8 cellular contexts compared by ENCODE assay signal in the genomic region with DNA sequence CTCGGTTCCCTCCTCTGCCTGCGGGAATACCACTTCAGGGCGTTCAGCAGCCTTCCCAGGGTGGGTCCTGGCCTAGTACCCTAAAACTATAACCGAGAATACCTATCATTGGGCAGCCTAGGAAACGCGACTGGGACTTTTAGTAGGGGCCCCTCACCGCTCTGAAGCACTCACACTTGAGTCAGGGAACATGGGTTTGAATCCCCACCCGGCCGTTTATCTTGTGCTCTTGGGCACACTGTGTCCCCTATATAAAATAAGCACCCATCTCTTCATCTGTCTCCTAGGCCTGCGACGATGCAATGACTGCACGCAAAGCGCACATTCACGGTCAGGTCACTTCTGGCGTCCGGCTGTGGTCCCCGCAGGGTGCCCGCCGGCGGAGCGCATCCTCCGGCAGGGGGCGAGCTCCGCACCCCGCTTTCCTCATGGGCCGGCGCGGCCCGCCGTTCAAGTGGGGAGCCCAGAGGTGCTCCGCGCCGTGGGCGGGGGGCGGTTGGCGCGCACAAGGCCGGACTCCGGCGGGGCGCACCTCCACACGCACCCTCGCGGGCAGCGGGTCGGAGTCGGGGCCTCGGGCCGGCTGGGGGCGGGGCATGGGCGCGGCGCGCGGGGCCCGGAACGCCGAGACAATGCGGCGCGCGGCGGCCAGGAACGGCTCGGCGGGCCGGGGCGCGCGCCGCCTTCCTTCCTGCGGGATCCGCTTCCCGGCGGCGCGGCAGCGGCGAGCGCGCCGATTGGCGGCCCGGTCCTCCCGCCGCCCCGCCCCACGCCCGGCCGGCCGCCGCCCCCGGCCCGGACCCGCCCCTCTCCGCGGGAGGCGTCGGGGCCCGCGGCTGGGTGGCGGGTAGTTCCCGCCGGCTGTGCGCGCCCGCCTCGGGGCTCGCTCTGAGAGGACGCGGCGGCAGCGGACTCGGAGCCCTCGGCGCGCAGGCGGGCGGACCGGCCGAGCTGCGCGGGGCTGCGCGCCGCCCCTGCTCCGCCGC. TPM values are rescaled to one million over a fixed set of nuclear protein-coding genes. Genes with fewer than 3 reads are reported as not detected.
DNase-seq lines count a peak whose midpoint lies in the region; ATAC-seq and TF ChIP-seq lines count a peak whose summit lies in the region.

A gene (plus strand): TSS at position 850 of the 986 bp plus-strand sequence. CDS start 293 bp downstream, outside the sequence.

- peaks cover 23% of the 10 kb centered on the region for H3K4me1 ChIP-seq in skeletal muscle satellite cell (ENCODE audit: control insufficient read depth, insufficient read depth, low read length)

- H3K4me1 Mint-ChIP-seq in central memory CD8-positive, alpha-beta T cell: peaks cover 6% of the 10 kb centered on the region

- H3K79me2 ChIP-seq in SU-DHL-6 (ENCODE audit: insufficient read depth, low read length): no peaks in the 10 kb centered on the region

- H2AFZ ChIP-seq in SU-DHL-6 (ENCODE audit: low read depth, low read length, severe bottlenecking): no peak within 1 kb of the TSS

- peak; percentile 23 for TF ChIP-seq CTCF in SU-DHL-6 (IDR thresholded peaks at IDR 0.05; ENCODE audit: insufficient read depth, low read length, poor library complexity, severe bottlenecking)

- peak; percentile 79 for ATAC-seq in GM21528 (IDR thresholded peaks at IDR 0.05; ENCODE audit: low FRiP score, unreplicated experiment)
- peak; percentile 68 for ATAC-seq in central memory CD8-positive, alpha-beta T cell (replicated peaks; ENCODE audit: extremely low read depth, poor library complexity, severe bottlenecking)

- H3K9me3 Mint-ChIP-seq in central memory CD8-positive, alpha-beta T cell: no peaks in the 10 kb centered on the region

- H3K9me3 ChIP-seq in SU-DHL-6 (ENCODE audit: insufficient read depth, low read length) (no peaks in the 10 kb centered on the region), skeletal muscle satellite cell (replicated peaks; ENCODE audit: low read length) (no peaks in the 10 kb centered on the region)

- H3K4me2 ChIP-seq in SU-DHL-6 (ENCODE audit: low read depth, low read length, poor library complexity, severe bottlenecking): no peak within 1 kb of the TSS
- peak within 1 kb of the TSS; percentile 94 for H3K4me2 ChIP-seq in skeletal muscle satellite cell (ENCODE audit: low read length)

- no peaks in the 10 kb centered on the region for H3K36me3 Mint-ChIP-seq in central memory CD8-positive, alpha-beta T cell (ENCODE audit: insufficient read depth)

- H3K4me3 ChIP-seq in SU-DHL-6 (ENCODE audit: insufficient read depth, low read length, poor library complexity, severe bottlenecking): no peak within 1 kb of the TSS
- peak within 1 kb of the TSS; percentile 83 for H3K4me3 ChIP-seq in skeletal muscle satellite cell (ENCODE audit: low read length)

- no peak within 1 kb of the TSS for H3K27ac Mint-ChIP-seq in central memory CD8-positive, alpha-beta T cell (ENCODE audit: low read depth)

- H3K4me3 Mint-ChIP-seq in central memory CD8-positive, alpha-beta T cell: peak within 1 kb of the TSS; percentile 60

- DNase-seq in DMS53 (lab: John Stamatoyannopoulos, UW) (peak; percentile 85), M059J (ENCODE audit: low read depth) (peak; percentile 67), iris pigment epithelial cell (ENCODE audit: low read depth) (peak; percentile 75), cortex of kidney (lab: John Stamatoyannopoulos, UW) (no peak)
- no peak for DNase-seq in central memory CD8-positive, alpha-beta T cell (ENCODE audit: low spot score in 2 of 2)

- no peaks in the 10 kb centered on the region for H4K20me1 ChIP-seq in SU-DHL-6 (ENCODE audit: low read depth, low read length)

- no peaks in the 10 kb centered on the region for H3K9me2 ChIP-seq in SU-DHL-6 (replicated peaks; ENCODE audit: insufficient read depth, low read length)

- H3F3A ChIP-seq in SU-DHL-6 (ENCODE audit: insufficient read depth): no peaks in the 10 kb centered on the region

- no peak within 1 kb of the TSS for H3K9ac ChIP-seq in SU-DHL-6 (ENCODE audit: low read length)
- H3K9ac ChIP-seq in skeletal muscle satellite cell (ENCODE audit: low read depth, low read length): peak within 1 kb of the TSS; percentile 89

- peaks cover 54% of the 10 kb centered on the region for H3K27me3 Mint-ChIP-seq in central memory CD8-positive, alpha-beta T cell

- H3K36me3 ChIP-seq in SU-DHL-6 (ENCODE audit: low read length) (no peaks in the 10 kb centered on the region), skeletal muscle satellite cell (ENCODE audit: insufficient read depth, low read length) (peaks cover 6% of the 10 kb centered on the region)

- no peak within 1 kb of the TSS for H3K27ac ChIP-seq in SU-DHL-6 (ENCODE audit: low read depth, low read length)

- H3K27me3 ChIP-seq in SU-DHL-6 (ENCODE audit: low read length) (no peaks in the 10 kb centered on the region), skeletal muscle satellite cell (ENCODE audit: control insufficient read depth, insufficient read depth, low read length) (no peaks in the 10 kb centered on the region)

RNA-seq across cellular contexts. Expression of the gene that starts here (rescaled TPM):
- 14.9 and 17.2 TPM in 2 replicates for total RNA-seq in M059J (2014; rRNA removed; shearing (Covaris generic))
- total RNA-seq in skeletal muscle satellite cell (2012; rRNA removed): 43.7 and 51.2 TPM in 2 replicates

Comparison
In these comparisons a context has a peak if more than half of its experiments do, and no peak if none do; other contexts are left out.
1. DNase-seq: peak in DMS53 (single experiment), M059J (single experiment) and iris pigment epithelial cell (single experiment); none in central memory CD8-positive, alpha-beta T cell (0 of 2) and cortex of kidney (single experiment).